Comparison of ENCODE assay signal across 8 cellular contexts in the genomic region with DNA sequence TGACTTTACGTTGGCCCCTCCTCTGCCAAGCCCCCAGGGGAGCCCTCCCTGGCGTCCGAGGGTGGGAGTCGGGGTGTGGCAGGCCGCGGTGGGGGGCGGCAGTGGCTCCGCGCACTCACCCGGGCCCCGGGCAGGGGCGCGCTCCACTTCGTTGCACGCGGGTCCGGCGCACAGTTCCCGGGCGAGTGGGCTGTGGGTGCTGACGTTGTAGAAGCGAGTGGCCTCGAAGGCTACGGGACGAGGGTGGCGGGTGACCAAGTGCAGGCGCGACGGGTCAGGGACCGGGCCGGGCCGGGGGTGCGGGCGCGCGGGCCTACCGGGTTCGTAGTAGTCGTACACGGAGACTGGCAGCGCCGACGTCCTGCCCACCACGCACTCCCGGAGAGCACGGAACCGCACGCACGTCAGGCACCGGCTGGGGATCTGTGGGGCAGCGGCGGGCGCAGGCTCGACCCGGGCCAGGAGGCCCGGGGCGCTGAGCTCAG. TPM values are rescaled to one million over a fixed set of nuclear protein-coding genes. Genes with fewer than 3 reads are reported as not detected.
DNase-seq lines count a peak whose midpoint lies in the region; ATAC-seq, FAIRE-seq and TF ChIP-seq lines count a peak whose summit lies in the region.

No MANE protein-coding gene starts in this region.

- no peaks in the 10 kb centered on the region for H3K4me1 Mint-ChIP-seq in MCF 10A (ENCODE audit: insufficient read depth, unreplicated experiment)

- H3K4me3 ChIP-seq in right lobe of liver (peak overlapping the region; percentile 36 to 44 (median 39)), tibial nerve (peak overlapping the region; percentile 50 to 68 (median 57))

- no peaks in the 10 kb centered on the region for H3K36me3 Mint-ChIP-seq in MCF 10A (ENCODE audit: insufficient read depth, unreplicated experiment)

- no peak for TF ChIP-seq POLR2A in right lobe of liver (IDR thresholded peaks at IDR 0.05)
- TF ChIP-seq POLR2A in tibial nerve (IDR thresholded peaks at IDR 0.05), result peak in 1 of 2 donors; percentile 27
- no peak for TF ChIP-seq POLR2A in H54 (IDR thresholded peaks at IDR 0.05; ENCODE audit: low read depth, low read length)

- H3K4me3 Mint-ChIP-seq in MCF 10A (ENCODE audit: unreplicated experiment), result peak overlapping the region; percentile 72

- DNase-seq in MCF 10A (ENCODE audit: unreplicated experiment), result no peak
- DNase-seq in right lobe of liver, result peak in 2 of 3 donors; percentile 60 to 63
- DNase-seq in tibial nerve (ENCODE audit: low spot score in 2 of 2), result no peak
- no peak for DNase-seq in H54 (ENCODE audit: insufficient read length, low spot score)
- no peak for DNase-seq in OCI-M1 (lab: John Stamatoyannopoulos, UW)
- DNase-seq in NCI-H82 treated with DMSO at 0.1 percent for 48 hours (lab: John Stamatoyannopoulos, UW; ENCODE audit: unreplicated experiment), result no peak

- H3K4me1 ChIP-seq in right lobe of liver, result peaks cover 0 to 7% (median 0%) of the 10 kb centered on the region in 4 donors
- peaks cover 0 to 25% (median 13%) of the 10 kb centered on the region in 4 donors for H3K4me1 ChIP-seq in tibial nerve

- H3K27me3 Mint-ChIP-seq in MCF 10A (ENCODE audit: insufficient read depth, unreplicated experiment), result no peaks in the 10 kb centered on the region

- peak overlapping the region in 1 of 3 donors; percentile 51 for H3K27ac ChIP-seq in right lobe of liver
- peak overlapping the region; percentile 67 to 84 (median 80) for H3K27ac ChIP-seq in tibial nerve

- TF ChIP-seq CTCF in MCF 10A (IDR thresholded peaks at IDR 0.05; ENCODE audit: unreplicated experiment) (no peak), right lobe of liver (IDR thresholded peaks at IDR 0.05) (no peak), tibial nerve (IDR thresholded peaks at IDR 0.05) (peak in 1 of 5 experiments; percentile 8)

- H3K27ac Mint-ChIP-seq in MCF 10A (ENCODE audit: low read depth, unreplicated experiment), result no peak overlapping the region

- peaks cover 0 to 7% of the 10 kb centered on the region in 2 donors for H3K27me3 ChIP-seq in right lobe of liver
- H3K27me3 ChIP-seq in tibial nerve, result no peaks in the 10 kb centered on the region

- no TSS peak for BruUV-seq in MCF 10A (replicated peaks; lab: Mats Ljungman, UMichigan)

- CTCF ChIA-PET in MCF 10A (lab: Yijun Ruan, JAX), result no interaction called here

- TF ChIP-seq EP300 in tibial nerve (IDR thresholded peaks at IDR 0.05), result peak in 1 of 2 donors; percentile 80

- POLR2A ChIA-PET in MCF 10A (lab: Yijun Ruan, JAX), result no interaction called here

- WGBS in right lobe of liver (ENCODE audit: insufficient coverage, low coverage, low lambda C conversion rate, missing lambda C conversion rate), result 7% methylated on average over 17 of the region's 57 CpGs
- 6% methylated on average over 31 to 50 of the region's 57 CpGs for WGBS in tibial nerve, 2 donors

- FAIRE-seq in H54 (lab: Jason Lieb, UNC), result no peak

- peak; percentile 15 for ATAC-seq in GM19025 (IDR thresholded peaks at IDR 0.05; ENCODE audit: low read depth, unreplicated experiment)
- peak; percentile 4 for ATAC-seq in HG03354 (IDR thresholded peaks at IDR 0.05; ENCODE audit: poor library complexity, severe bottlenecking, unreplicated experiment)
- ATAC-seq in right lobe of liver, result peak in 2 of 4 donors; percentile 1 to 2

- no peaks in the 10 kb centered on the region for H3K36me3 ChIP-seq in right lobe of liver
- no peaks in the 10 kb centered on the region for H3K36me3 ChIP-seq in tibial nerve

- no peaks in the 10 kb centered on the region for H3K9me3 Mint-ChIP-seq in MCF 10A (ENCODE audit: unreplicated experiment)

- intact Hi-C loops in MCF 10A (cut with micrococcal nuclease) (loop anchor here (1.0 to 5.0 kb wide), 3 partner anchors 70 to 183 kb away; partner anchors contain the start of gene SIN3B), right lobe of liver (cut with DNase I) (no loop called here)

- H3K9me3 ChIP-seq in right lobe of liver (no peaks in the 10 kb centered on the region), tibial nerve (no peaks in the 10 kb centered on the region)

RNA-seq across cellular contexts. Expression of gene F2RL3, which starts 8.8 kb away (rescaled TPM):
- not detected in 2 replicates for total RNA-seq in MCF 10A (2022)
- total RNA-seq in right lobe of liver, result under 1 TPM; 0.07 to 0.62 (median 0.28) TPM
- total RNA-seq in tibial nerve, result 10 to 100 TPM in 1 of 4 donors, 1 to 10 TPM in 3; 1.3 to 12.9 (median 1.8) TPM

Comparison
In these comparisons a context has a peak if more than half of its experiments do, and no peak if none do; other contexts are left out.
1. DNase-seq: peak in right lobe of liver (2 of 3); none in MCF 10A (single experiment), tibial nerve (0 of 2), H54 (single experiment), OCI-M1 (single experiment) and NCI-H82 treated with DMSO at 0.1 percent for 48 hours (single experiment).